In the genomic region with DNA sequence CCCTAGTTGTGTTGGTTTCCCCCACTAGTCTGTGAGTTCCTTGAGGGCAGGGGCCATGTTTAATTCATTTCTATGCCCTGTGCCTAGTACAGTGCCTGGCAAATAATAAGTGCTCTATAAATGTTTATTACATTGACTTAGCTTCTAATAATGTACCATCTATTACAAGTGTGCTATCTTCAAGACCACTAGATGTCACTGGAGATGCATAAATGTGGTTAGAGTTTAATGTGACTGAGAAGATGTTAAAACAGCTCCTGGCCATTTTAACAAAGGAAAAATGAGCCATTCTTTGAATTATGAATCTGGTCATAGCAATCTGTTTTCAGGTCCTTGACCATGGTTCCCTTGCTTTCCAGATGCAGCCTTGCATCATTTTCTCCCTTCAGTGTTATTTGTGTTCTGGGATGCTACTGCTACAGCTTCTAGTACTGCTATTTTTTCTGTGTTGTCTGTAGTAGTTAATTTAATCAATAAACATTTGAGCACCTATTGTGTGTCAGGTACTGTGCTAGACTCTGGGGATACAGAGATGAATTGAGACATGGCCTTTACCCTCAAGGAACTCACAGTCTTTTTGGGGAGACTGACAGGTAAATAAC, we compare ENCODE assay signal across 8 cellular contexts. TPM values are rescaled to one million over a fixed set of nuclear protein-coding genes. Genes with fewer than 3 reads are reported as not detected.
DNase-seq lines count a peak whose midpoint lies in the region; ATAC-seq and TF ChIP-seq lines count a peak whose summit lies in the region.

No MANE protein-coding gene starts in this region.

- H3K27ac ChIP-seq in SK-N-SH (ENCODE audit: low read depth in 2 of 2, low read length in 1 of 2) (no peak overlapping the region), ovary (no peak overlapping the region)

- DNase-seq in AG10803 (ENCODE audit: low read depth): peak; percentile 66
- peak; percentile 38 for DNase-seq in GM13976 (ENCODE audit: low spot score)
- DNase-seq in LHCN-M2 (ENCODE audit: low read depth): peak; percentile 63
- peak; percentile 47 for DNase-seq in SK-N-SH
- DNase-seq in fibroblast of the aortic adventitia (ENCODE audit: low read depth): peak; percentile 82
- DNase-seq in ovary: no peak
- DNase-seq in activated gamma-delta T cell (lab: John Stamatoyannopoulos, UW): no peak

- no peak overlapping the region for H3K9ac ChIP-seq in SK-N-SH

- H3K36me3 ChIP-seq in SK-N-SH (replicated peaks in 1 of 2; ENCODE audit: control insufficient read depth in 1 of 2, insufficient read depth in 2 of 2, low read length in 1 of 2): no peaks in the 10 kb centered on the region
- H3K36me3 ChIP-seq in ovary: no peaks in the 10 kb centered on the region

- intact Hi-C loops in ovary (cut with DNase I): loop anchor here in 2 of 4 donors (2.0 to 10.0 kb wide), 3 partner anchors 136 to 239 kb away; no protein-coding TSS in a partner anchor

- TF ChIP-seq RAD21 in SK-N-SH (IDR thresholded peaks at IDR 0.05; ENCODE audit: low read length): peak; percentile 88

- peaks cover 7% of the 10 kb centered on the region for H3F3A ChIP-seq in SK-N-SH (replicated peaks; ENCODE audit: insufficient read depth)

- no peak overlapping the region for H3K4me2 ChIP-seq in SK-N-SH

- H3K4me1 ChIP-seq in SK-N-SH (ENCODE audit: control insufficient read depth in 1 of 2, insufficient read depth in 2 of 2, low read depth in 1 of 2, low read length in 1 of 2) (no peaks in the 10 kb centered on the region), ovary (ENCODE audit: insufficient read depth) (no peaks in the 10 kb centered on the region)

- no peak overlapping the region for H3K4me3 ChIP-seq in AG10803 (ENCODE audit: low read length)
- no peak overlapping the region for H3K4me3 ChIP-seq in SK-N-SH (ENCODE audit: low read depth in 2 of 2, low read length in 1 of 2)
- no peak overlapping the region for H3K4me3 ChIP-seq in fibroblast of the aortic adventitia (ENCODE audit: low read depth, low read length)
- no peak overlapping the region for H3K4me3 ChIP-seq in ovary

- in situ Hi-C loops in GM13976 (cut with MboI; ENCODE audit: low sequenced_read_pairs, unreplicated experiment): loop anchor here (25.0 kb wide), 2 partner anchors 234 to 659 kb away; a partner anchor contains a TSS

- H2AFZ ChIP-seq in SK-N-SH (ENCODE audit: low read depth): no peak overlapping the region

- peak; percentile 63 for TF ChIP-seq CTCF in AG10803 (conservative IDR thresholded peaks at IDR 0.05; ENCODE audit: low read length)
- TF ChIP-seq CTCF in GM13976 (IDR thresholded peaks at IDR 0.05; ENCODE audit: borderline replicate concordance, control extremely low read depth, extremely low read depth, insufficient read depth, missing control alignments): peak; percentile 42
- TF ChIP-seq CTCF in SK-N-SH (IDR thresholded peaks at IDR 0.05): peak; percentile 84
- peak; percentile 66 for TF ChIP-seq CTCF in fibroblast of the aortic adventitia (IDR thresholded peaks at IDR 0.05; ENCODE audit: insufficient read depth, low read length)
- TF ChIP-seq CTCF in ovary (IDR thresholded peaks at IDR 0.05): peak; percentile 18 to 63 (median 40)

- no peaks in the 10 kb centered on the region for H3K9me2 ChIP-seq in SK-N-SH

- CTCF ChIA-PET in SK-N-SH (lab: Yijun Ruan, JAX): interaction anchor here (0.6 to 4.1 kb wide), 59 partner anchors 8 to 1502 kb away, joined by 3 to 42 read pairs (median 4); a partner anchor contains a TSS

- H3K9me3 ChIP-seq in SK-N-SH (no peaks in the 10 kb centered on the region), ovary (no peaks in the 10 kb centered on the region)

- no peaks in the 10 kb centered on the region for H4K20me1 ChIP-seq in SK-N-SH (ENCODE audit: insufficient read depth)

- no peak for ATAC-seq in GM21423 (IDR thresholded peaks at IDR 0.05; ENCODE audit: unreplicated experiment)

- H3K27me3 ChIP-seq in SK-N-SH (ENCODE audit: insufficient read depth) (no peaks in the 10 kb centered on the region), ovary (no peaks in the 10 kb centered on the region)

- TF ChIP-seq EP300 in SK-N-SH (IDR thresholded peaks at IDR 0.05; ENCODE audit: borderline replicate concordance in 1 of 2, low read depth in 1 of 2, low read length in 1 of 2) (no peak), ovary (IDR thresholded peaks at IDR 0.05) (no peak)

- POLR2A ChIA-PET in SK-N-SH (lab: Yijun Ruan, JAX): interaction anchor here (0.6 to 1.4 kb wide), 2 partner anchors 180 to 495 kb away, joined by 3 read pairs; no protein-coding TSS in a partner anchor

- no peak for TF ChIP-seq POLR2A in ovary (IDR thresholded peaks at IDR 0.05)

- no peaks in the 10 kb centered on the region for H3K79me2 ChIP-seq in SK-N-SH (ENCODE audit: insufficient read depth)

TF ChIP-seq in SK-N-SH, 30 proteins besides CTCF, POLR2A, EP300 and RAD21:
- peak; percentile 67 for TF ChIP-seq SMC3 (IDR thresholded peaks at IDR 0.05; ENCODE audit: low read depth, low read length)
- TF ChIP-seq YY1 (IDR thresholded peaks at IDR 0.05; ENCODE audit: low read depth): no peak

RNA-seq across cellular contexts. Expression of a gene that starts 43.2 kb away (rescaled TPM):
- total RNA-seq in LHCN-M2 (2014; rRNA removed) (18.7 and 23.6 TPM in 2 replicates), fibroblast of the aortic adventitia (ENCODE audit: low replicate concordance) (18.6 and 26.3 TPM in 2 replicates), ovary (10 to 100 TPM; 10.5 to 18.6 (median 13.5) TPM)
- polyA plus RNA-seq in LHCN-M2 (2012): 5.3 TPM
- polyA plus RNA-seq in SK-N-SH (2012; rRNA removed) (5.0 and 6.7 TPM in 2 replicates), ovary (10 to 100 TPM in 1 of 2 donors, 1 to 10 TPM in 1; 9.2 to 12.7 TPM)
- polyA plus RNA-seq in SK-N-SH (2012; cell fraction: cytosol; rRNA removed): 6.8 and 7.2 TPM in 2 replicates
- polyA plus RNA-seq in SK-N-SH (2012; cell fraction: nucleus; rRNA removed): 2.7 and 6.3 TPM in 2 replicates

RNA-seq across cellular contexts. Expression of a gene that starts 54.7 kb away (rescaled TPM):
- total RNA-seq in LHCN-M2 (2014; rRNA removed) (20.7 and 23.8 TPM in 2 replicates), fibroblast of the aortic adventitia (ENCODE audit: low replicate concordance) (15.5 and 40.2 TPM in 2 replicates), ovary (10 to 100 TPM; 19.1 to 27.1 (median 23.6) TPM)
- polyA plus RNA-seq in LHCN-M2 (2012): 9.0 TPM
- polyA plus RNA-seq in SK-N-SH (2012; rRNA removed) (7.3 and 8.7 TPM in 2 replicates), ovary (10 to 100 TPM; 12.1 to 30.3 TPM)
- 12.2 and 14.8 TPM in 2 replicates for polyA plus RNA-seq in SK-N-SH (2012; cell fraction: cytosol; rRNA removed)
- 1.7 and 3.1 TPM in 2 replicates for polyA plus RNA-seq in SK-N-SH (2012; cell fraction: nucleus; rRNA removed)

Comparison
In these comparisons a context has a peak if more than half of its experiments do, and no peak if none do; other contexts are left out.
1. DNase-seq: peak in AG10803 (single experiment), GM13976 (single experiment), LHCN-M2 (single experiment), SK-N-SH (single experiment) and fibroblast of the aortic adventitia (single experiment); none in ovary (0 of 5) and activated gamma-delta T cell (single experiment).
2. Peak in every context shown above with its lines, with median percentiles within 50 percentile points of each other: CTCF ChIP-seq.